25 cellular contexts compared by ENCODE assay signal in the genomic region with DNA sequence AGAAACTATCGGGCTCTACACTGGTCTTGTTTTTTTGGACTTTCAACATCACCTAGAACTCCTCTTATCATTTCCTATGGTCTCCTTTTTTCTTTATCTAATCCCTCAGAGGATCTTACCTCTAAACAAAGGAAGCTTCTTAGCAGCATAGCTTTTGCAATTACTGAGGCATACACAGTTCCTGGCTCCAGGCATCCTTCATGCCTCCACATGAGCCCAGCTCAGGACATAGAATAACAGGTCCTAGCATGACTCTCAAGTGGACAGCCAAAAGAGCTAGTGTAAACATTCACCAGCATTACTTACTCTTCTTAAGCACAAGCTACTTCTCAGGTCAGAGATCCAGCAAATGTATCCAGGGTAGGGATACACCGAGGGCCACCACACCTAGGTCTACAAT. TPM values are rescaled to one million over a fixed set of nuclear protein-coding genes. Genes with fewer than 3 reads are reported as not detected.
"Had no signal": no experiment of that assay in that cellular context is flagged by ENCODE, and none has a peak within 500 bp of the region (broad histone marks: within the 10 kb centered on the region; RNA-seq: fewer than 3 reads in every experiment).

No MANE protein-coding gene starts in this region.

- H3K9me3 Mint-ChIP-seq: activated B cell treated with CpG ODN at 0.5 μM for 24 hours; activated CD4-positive, alpha-beta memory T cell treated with anti-CD3 and anti-CD28 coated beads, Interleukin-2, amount 10 ng/mL, durations not matched to agents 7 days and 5 days; activated naive CD4-positive, alpha-beta T cell treated with anti-CD3 and anti-CD28 coated beads, Interleukin-2, amount 10 ng/mL, durations not matched to agents 7 days and 5 days; activated naive CD8-positive, alpha-beta T cell treated with anti-CD3 and anti-CD28 coated beads for 36 hours; activated T-cell treated with anti-CD3 and anti-CD28 coated beads, Interleukin-2, amount 50 U/mL, for 72 hours; activated T-helper 2 cell treated with anti-CD3 and anti-CD28 coated beads, Interferon-gamma antibody, Interleukin-2, Interleukin-4, amounts not matched to agents 10 μg/mL and 5 μg/mL and 100 μg/mL, durations not matched to agents 14 hours and 24 hours and 36 hours had no signal

- DNase-seq: activated B cell treated with CpG ODN at 0.5 μM for 24 hours; activated CD4-positive, alpha-beta memory T cell treated with anti-CD3 and anti-CD28 coated beads, Interleukin-2, amount 10 ng/mL, durations not matched to agents 7 days and 5 days; activated CD4-positive, alpha-beta T cell treated with anti-CD3 and anti-CD28 coated beads, Interleukin-2, amount 50 U/mL, for 1 hour; activated gamma-delta T cell treated with Interleukin-2 at 50 U/mL for 16 hours; activated naive CD4-positive, alpha-beta T cell treated with anti-CD3 and anti-CD28 coated beads, Interleukin-2, amount 10 ng/mL, durations not matched to agents 7 days and 5 days; activated naive CD8-positive, alpha-beta T cell treated with anti-CD3 and anti-CD28 coated beads for 36 hours; activated T-cell treated with anti-CD3 and anti-CD28 coated beads for 4 hours; activated T-cell treated with anti-CD3 and anti-CD28 coated beads, Interleukin-2, amount 50 U/mL, for 72 hours; central memory CD4-positive, alpha-beta T cell; IMR-90; Kasumi-1; KBM-7; NCI-H1048; NCI-H1694; NCI-H2029; NCI-H2107; NCI-H446; NCI-H524; PC-3; SIG-M5; T-helper 17 cell; T-helper 9 cell had no signal

- ATAC-seq: activated T-cell treated with anti-CD3 and anti-CD28 coated beads, Interleukin-2, amount 50 U/mL, for 72 hours; PC-3; T-helper 17 cell had no signal

- H3K4me3 Mint-ChIP-seq: activated B cell treated with CpG ODN at 0.5 μM for 24 hours; activated CD4-positive, alpha-beta memory T cell treated with anti-CD3 and anti-CD28 coated beads, Interleukin-2, amount 10 ng/mL, durations not matched to agents 7 days and 5 days; activated naive CD4-positive, alpha-beta T cell treated with anti-CD3 and anti-CD28 coated beads, Interleukin-2, amount 10 ng/mL, durations not matched to agents 7 days and 5 days; activated naive CD8-positive, alpha-beta T cell treated with anti-CD3 and anti-CD28 coated beads for 36 hours; activated T-cell treated with anti-CD3 and anti-CD28 coated beads, Interleukin-2, amount 50 U/mL, for 72 hours; T-helper 17 cell had no signal

- H3K36me3 Mint-ChIP-seq: activated naive CD4-positive, alpha-beta T cell treated with anti-CD3 and anti-CD28 coated beads, Interleukin-2, amount 10 ng/mL, durations not matched to agents 7 days and 5 days; activated naive CD8-positive, alpha-beta T cell treated with anti-CD3 and anti-CD28 coated beads for 36 hours had no signal

- H3K27ac Mint-ChIP-seq: activated B cell treated with CpG ODN at 0.5 μM for 24 hours; activated CD4-positive, alpha-beta memory T cell treated with anti-CD3 and anti-CD28 coated beads, Interleukin-2, amount 10 ng/mL, durations not matched to agents 7 days and 5 days; activated naive CD4-positive, alpha-beta T cell treated with anti-CD3 and anti-CD28 coated beads, Interleukin-2, amount 10 ng/mL, durations not matched to agents 7 days and 5 days; activated naive CD8-positive, alpha-beta T cell treated with anti-CD3 and anti-CD28 coated beads for 36 hours; activated T-cell treated with anti-CD3 and anti-CD28 coated beads, Interleukin-2, amount 50 U/mL, for 72 hours; activated T-helper 2 cell treated with anti-CD3 and anti-CD28 coated beads, Interferon-gamma antibody, Interleukin-2, Interleukin-4, amounts not matched to agents 10 μg/mL and 5 μg/mL and 100 μg/mL, durations not matched to agents 14 hours and 24 hours and 36 hours; T-helper 17 cell had no signal

- H3K4me1 Mint-ChIP-seq: activated B cell treated with CpG ODN at 0.5 μM for 24 hours; activated CD4-positive, alpha-beta memory T cell treated with anti-CD3 and anti-CD28 coated beads, Interleukin-2, amount 10 ng/mL, durations not matched to agents 7 days and 5 days; activated naive CD4-positive, alpha-beta T cell treated with anti-CD3 and anti-CD28 coated beads, Interleukin-2, amount 10 ng/mL, durations not matched to agents 7 days and 5 days; activated naive CD8-positive, alpha-beta T cell treated with anti-CD3 and anti-CD28 coated beads for 36 hours; T-helper 17 cell had no signal

- FAIRE-seq: RCC 7860 had no signal

RNA-seq across cellular contexts. Expression of gene CFAP300, which starts 17.1 kb away (rescaled TPM):
- total RNA-seq: activated B cell treated with CpG ODN at 0.5 μM for 24 hours; activated CD4-positive, alpha-beta memory T cell treated with anti-CD3 and anti-CD28 coated beads, Interleukin-2, amount 10 ng/mL, durations not matched to agents 7 days and 5 days; activated CD8-positive, alpha-beta memory T cell treated with anti-CD3 and anti-CD28 coated beads for 36 hours; activated naive CD8-positive, alpha-beta T cell treated with anti-CD3 and anti-CD28 coated beads for 36 hours; activated T-cell treated with anti-CD3 and anti-CD28 coated beads, Interleukin-2, amount 50 U/mL, for 72 hours; activated T-helper 2 cell treated with anti-CD3 and anti-CD28 coated beads, Interferon-gamma antibody, Interleukin-2, Interleukin-4, amounts not matched to agents 10 μg/mL and 5 μg/mL and 100 μg/mL, durations not matched to agents 14 hours and 24 hours and 36 hours; T-helper 17 cell had no signal

RNA-seq across cellular contexts. Expression of gene YAP1, which starts 45.9 kb away (rescaled TPM):
- total RNA-seq: activated B cell treated with CpG ODN at 0.5 μM for 24 hours; activated T-helper 2 cell treated with anti-CD3 and anti-CD28 coated beads, Interferon-gamma antibody, Interleukin-2, Interleukin-4, amounts not matched to agents 10 μg/mL and 5 μg/mL and 100 μg/mL, durations not matched to agents 14 hours and 24 hours and 36 hours had no signal
